In the genomic region with DNA sequence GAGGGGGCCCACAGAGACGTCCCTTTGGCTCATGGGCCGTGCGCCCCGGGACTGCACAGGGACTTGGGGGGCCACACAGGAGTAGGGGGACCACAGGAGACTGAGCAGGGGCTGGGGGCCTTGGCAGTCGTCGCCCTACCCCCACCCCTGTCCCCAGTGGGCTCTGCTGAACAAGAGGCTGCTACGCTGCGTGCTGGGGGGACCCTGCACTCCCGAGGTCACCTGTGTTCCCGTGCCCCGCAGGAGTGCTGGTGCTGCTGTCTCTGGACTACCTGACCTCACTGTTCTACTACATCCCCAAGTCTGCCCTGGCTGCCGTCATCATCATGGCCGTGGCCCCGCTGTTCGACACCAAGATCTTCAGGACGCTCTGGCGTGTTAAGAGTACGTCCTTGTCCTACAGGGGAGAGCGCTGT, we compare ENCODE assay signal across 17 cellular contexts.
"Had no signal": no experiment of that assay in that cellular context is flagged by ENCODE, and none has a peak within 500 bp of the region (broad histone marks: within the 10 kb centered on the region; RNA-seq: fewer than 3 reads in every experiment).

No MANE protein-coding gene starts in this region.

- H3K27ac Mint-ChIP-seq: dendritic cell treated with granulocyte-macrophage colony-stimulating factor and Interleukin-4, amounts not matched to agents 40 ng/mL and 50 ng/mL, for 4 days; effector memory CD8-positive, alpha-beta T cell; natural killer cell treated with Interleukin-12 subunit alpha and Interleukin-12 subunit beta and Interleukin-15 and Interleukin-18, amount 100 ng/mL, for 72 hours had no signal

- H3K4me3 Mint-ChIP-seq: dendritic cell treated with granulocyte-macrophage colony-stimulating factor and Interleukin-4, amounts not matched to agents 40 ng/mL and 50 ng/mL, for 4 days; effector memory CD8-positive, alpha-beta T cell; natural killer cell treated with Interleukin-12 subunit alpha and Interleukin-12 subunit beta and Interleukin-15 and Interleukin-18, amount 100 ng/mL, for 72 hours had no signal

- H3K27me3 Mint-ChIP-seq: effector memory CD8-positive, alpha-beta T cell; natural killer cell treated with Interleukin-12 subunit alpha and Interleukin-12 subunit beta and Interleukin-15 and Interleukin-18, amount 100 ng/mL, for 72 hours had no signal

- H3K36me3 Mint-ChIP-seq: natural killer cell treated with Interleukin-12 subunit alpha and Interleukin-12 subunit beta and Interleukin-15 and Interleukin-18, amount 100 ng/mL, for 72 hours had no signal

- H3K9me3 Mint-ChIP-seq: dendritic cell treated with granulocyte-macrophage colony-stimulating factor and Interleukin-4, amounts not matched to agents 40 ng/mL and 50 ng/mL, for 4 days; effector memory CD8-positive, alpha-beta T cell; natural killer cell treated with Interleukin-12 subunit alpha and Interleukin-12 subunit beta and Interleukin-15 and Interleukin-18, amount 100 ng/mL, for 72 hours had no signal

- DNase-seq: cerebellar nuclear complex; effector memory CD8-positive, alpha-beta T cell; erythroblast; foreskin melanocyte; heart right ventricle; hypothalamus; islet precursor cell; mesenchymal stem cell; midbrain; retina; small intestine; stimulated activated CD4-positive, alpha-beta T cell treated with anti-CD3 and anti-CD28 coated beads, Interleukin-2, amount 100 ng/mL, for 48 hours; stimulated activated naive CD4-positive, alpha-beta T cell treated with Interleukin-2 at 50 U/mL for 16 hours had no signal

- ATAC-seq: effector memory CD8-positive, alpha-beta T cell; heart right ventricle; left lobe of liver; natural killer cell treated with Interleukin-12 subunit alpha and Interleukin-12 subunit beta and Interleukin-15 and Interleukin-18, amount 100 ng/mL, for 72 hours; psoas muscle had no signal
